18 cellular contexts compared by ENCODE assay signal in the genomic region with DNA sequence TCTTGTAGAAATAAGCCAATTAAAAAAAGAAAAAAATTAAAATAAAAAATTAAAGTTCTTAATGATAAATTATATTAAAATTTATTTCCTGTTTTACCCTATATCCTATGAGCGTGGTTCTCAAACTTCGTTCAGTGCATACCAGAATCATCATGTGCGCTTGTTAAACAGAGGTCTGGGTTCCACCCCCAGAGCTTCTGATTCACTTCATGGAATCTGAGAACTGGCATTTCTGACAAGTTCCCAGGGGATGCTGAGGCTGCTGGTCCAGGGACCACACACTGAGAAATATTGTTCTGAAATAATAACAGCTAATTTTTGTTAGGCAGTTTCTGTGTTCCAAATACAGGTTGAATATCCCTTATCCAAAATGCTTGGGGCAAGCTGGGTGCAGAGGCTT.
A peak's percentile ranks its signal among the peaks of the same experiment; 100 is the strongest.
DNase-seq lines count a peak whose midpoint lies in the region; ATAC-seq and TF ChIP-seq lines count a peak whose summit lies in the region.
"Had no signal": no experiment of that assay in that cellular context is flagged by ENCODE, and none has a peak within 500 bp of the region (broad histone marks: within the 10 kb centered on the region; RNA-seq: fewer than 3 reads in every experiment).

No MANE protein-coding gene starts in this region.

- H3K14ac ChIP-seq in IMR-90 (replicated peaks; ENCODE audit: low read depth, low read length) = no peak overlapping the region

- H3K4me1 ChIP-seq in IMR-90 (ENCODE audit: control insufficient read depth, insufficient read depth, low read length) (no peaks in the 10 kb centered on the region; the same call in 1 of the 2 replicates), transverse colon (peaks cover 0 to 8% (median 5%) of the 10 kb centered on the region in 4 donors)
- H3K4me1 ChIP-seq: BE2C, Peyer's patch had no signal

- H3K36me3 ChIP-seq in IMR-90 (ENCODE audit: control insufficient read depth, insufficient read depth, low read length) (no peaks in the 10 kb centered on the region), brain microvascular endothelial cell (replicated peaks) (no peaks in the 10 kb centered on the region), transverse colon (no peaks in the 10 kb centered on the region)
- H3K36me3 ChIP-seq: BE2C, Peyer's patch had no signal

- H3K23ac ChIP-seq in IMR-90 (ENCODE audit: low read depth, low read length) = no peak overlapping the region

- CTCF ChIA-PET in IMR-90 (lab: Yijun Ruan, JAX) = interaction anchor here (1.1 kb wide), 1 partner anchor 13 kb away, joined by 3 read pairs; no protein-coding TSS in a partner anchor
- CTCF ChIA-PET in activated CD8-positive, alpha-beta T cell treated with anti-CD3 and anti-CD28 coated beads for 36 hours (lab: Charles Lee) = interaction anchor here (0.8 to 1.5 kb wide), 3 partner anchors 8 to 235 kb away, joined by 3 to 4 read pairs (median 4); a partner anchor contains a TSS

- H3K9me3 Mint-ChIP-seq in activated CD8-positive, alpha-beta T cell treated with anti-CD3 and anti-CD28 coated beads for 36 hours = no peaks in the 10 kb centered on the region
- H3K9me3 Mint-ChIP-seq: H9, HFFc6, IgD-negative memory B cell had no signal

- no peaks in the 10 kb centered on the region for H3K79me1 ChIP-seq in IMR-90 (ENCODE audit: low read depth in 1 of 2, low read length in 2 of 2)

- no peak for TF ChIP-seq EP300 in transverse colon (IDR thresholded peaks at IDR 0.05; ENCODE audit: low read depth)

- no peak overlapping the region for H2BK15ac ChIP-seq in IMR-90 (ENCODE audit: low read depth, low read length)

- no peak overlapping the region for H2AK5ac ChIP-seq in IMR-90 (ENCODE audit: low read depth, low read length)

- H2AFZ ChIP-seq in IMR-90 (replicated peaks; ENCODE audit: low read length, poor library complexity) = no peak overlapping the region

- no peaks in the 10 kb centered on the region for H3K36me3 Mint-ChIP-seq in activated CD8-positive, alpha-beta T cell treated with anti-CD3 and anti-CD28 coated beads for 36 hours (ENCODE audit: low read depth)
- H3K36me3 Mint-ChIP-seq: IgD-negative memory B cell had no signal

- dilution Hi-C loops in IMR-90 (cut with HindIII; ENCODE audit: low sequenced_read_pairs, unreplicated experiment) = no loop called here

- H2BK5ac ChIP-seq in IMR-90 (ENCODE audit: low read depth, low read length, poor library complexity, severe bottlenecking) = no peak overlapping the region

- H4K8ac ChIP-seq in IMR-90 (ENCODE audit: low read depth in 2 of 2, low read length in 2 of 2) = no peak overlapping the region

- intact Hi-C loops in IMR-90 (cut with micrococcal nuclease) (no loop called here), transverse colon (cut with DNase I; ENCODE audit: low total_unique reads) (no loop called here)
- intact Hi-C loops in activated CD8-positive, alpha-beta T cell treated with anti-CD3 and anti-CD28 coated beads for 36 hours (cut with micrococcal nuclease) = no loop called here

- H3K27ac Mint-ChIP-seq in activated CD8-positive, alpha-beta T cell treated with anti-CD3 and anti-CD28 coated beads for 36 hours = no peak overlapping the region
- H3K27ac Mint-ChIP-seq: H9, HFFc6 had no signal

- no peak overlapping the region for H2BK20ac ChIP-seq in IMR-90 (ENCODE audit: low read depth, low read length)

- H3K4me3 ChIP-seq in IMR-90 (ENCODE audit: insufficient read depth, low read depth, low read length) = no peak overlapping the region
- no peak overlapping the region for H3K4me3 ChIP-seq in brain microvascular endothelial cell (ENCODE audit: low read depth, low read length)
- no peak overlapping the region for H3K4me3 ChIP-seq in fibroblast of mammary gland (ENCODE audit: control insufficient read depth, low read depth, low read length)
- no peak overlapping the region for H3K4me3 ChIP-seq in skeletal muscle cell (ENCODE audit: low read depth, low read length)
- H3K4me3 ChIP-seq in transverse colon = no peak overlapping the region
- H3K4me3 ChIP-seq: Peyer's patch had no signal

- 0 out of 2 replicates have a peak, but pooled peaks cover 4% of the 10 kb centered on the region for H3K9me1 ChIP-seq in IMR-90 (ENCODE audit: insufficient read depth, low read length)

- H3K4me3 Mint-ChIP-seq in activated CD8-positive, alpha-beta T cell treated with anti-CD3 and anti-CD28 coated beads for 36 hours = no peak overlapping the region
- H3K4me3 Mint-ChIP-seq: H9, HFFc6, IgD-negative memory B cell had no signal

- H3K4me2 ChIP-seq in IMR-90 (ENCODE audit: low read depth, low read length) = no peak overlapping the region

- H3K9me3 ChIP-seq in IMR-90 (ENCODE audit: control insufficient read depth, insufficient read depth, low read length) (no peaks in the 10 kb centered on the region), transverse colon (no peaks in the 10 kb centered on the region)
- H3K9me3 ChIP-seq: BE2C, Peyer's patch had no signal

- no peak for TF ChIP-seq CTCF in IMR-90 (conservative IDR thresholded peaks at IDR 0.05; ENCODE audit: low read depth, low read length)
- TF ChIP-seq CTCF in brain microvascular endothelial cell (IDR thresholded peaks at IDR 0.05; ENCODE audit: low read depth, low read length, missing control alignments) = no peak
- no peak for TF ChIP-seq CTCF in fibroblast of mammary gland (conservative IDR thresholded peaks at IDR 0.05; ENCODE audit: control insufficient read depth, insufficient read depth, low read depth, low read length)
- TF ChIP-seq CTCF in transverse colon (IDR thresholded peaks at IDR 0.05) = no peak
- TF ChIP-seq CTCF in activated CD8-positive, alpha-beta T cell treated with anti-CD3 and anti-CD28 coated beads for 36 hours (IDR thresholded peaks at IDR 0.05) = no peak

- H3K27ac ChIP-seq in IMR-90 (ENCODE audit: insufficient read depth, low read length) (no peak overlapping the region), brain microvascular endothelial cell (no peak overlapping the region), transverse colon (no peak overlapping the region)
- H3K27ac ChIP-seq: Peyer's patch had no signal

- H3K27me3 ChIP-seq in IMR-90 (ENCODE audit: control insufficient read depth, insufficient read depth, low read length) (no peaks in the 10 kb centered on the region), brain microvascular endothelial cell (replicated peaks) (no peaks in the 10 kb centered on the region), transverse colon (no peaks in the 10 kb centered on the region)
- H3K27me3 ChIP-seq: BE2C, Peyer's patch had no signal

- DNase-seq in IMR-90 (peak; percentile 7), brain microvascular endothelial cell (peak; percentile 87), fibroblast of mammary gland (ENCODE audit: low read depth) (peak; percentile 55), skeletal muscle cell (ENCODE audit: low read depth) (peak; percentile 48), HK-2 (ENCODE audit: unreplicated experiment) (no peak), transverse colon (no peak), iPS-NIHi7 (ENCODE audit: extremely low spot score) (no peak)
- no peak for DNase-seq in activated CD8-positive, alpha-beta T cell treated with anti-CD3 and anti-CD28 coated beads for 36 hours
- DNase-seq: BE2C, DMS79, H9, HFFc6, NCI-H1694, NCI-H2081, NCI-H2171, NCI-H345, Peyer's patch had no signal

- POLR2A ChIA-PET in IMR-90 (lab: Charles Lee; ENCODE audit: unreplicated experiment) = interaction anchor here (1.2 kb wide), 1 partner anchor 236 kb away, joined by 4 read pairs; a partner anchor contains a TSS
- POLR2A ChIA-PET in activated CD8-positive, alpha-beta T cell treated with anti-CD3 and anti-CD28 coated beads for 36 hours (lab: Charles Lee) = no interaction called here

- no peak for ATAC-seq in IMR-90 (ENCODE audit: low read depth)
- no peak for ATAC-seq in activated CD8-positive, alpha-beta T cell treated with anti-CD3 and anti-CD28 coated beads for 36 hours

- no peak overlapping the region for H3K56ac ChIP-seq in IMR-90 (ENCODE audit: extremely low read depth, insufficient read depth, low read length)

- TF ChIP-seq RAD21 in IMR-90 (IDR thresholded peaks at IDR 0.05; ENCODE audit: low read length) = no peak

- no peak overlapping the region for H3K18ac ChIP-seq in IMR-90 (ENCODE audit: low read depth, low read length)

- H3K27me3 Mint-ChIP-seq in activated CD8-positive, alpha-beta T cell treated with anti-CD3 and anti-CD28 coated beads for 36 hours = peaks cover 2% of the 10 kb centered on the region

- no peaks in the 10 kb centered on the region for H4K20me1 ChIP-seq in IMR-90 (ENCODE audit: insufficient read depth, low read length)

- no peak overlapping the region for H3K4ac ChIP-seq in IMR-90 (ENCODE audit: low read depth, low read length)

- no peak overlapping the region for H3K9ac ChIP-seq in IMR-90 (ENCODE audit: low read depth, low read length)

- H3K4me1 Mint-ChIP-seq in activated CD8-positive, alpha-beta T cell treated with anti-CD3 and anti-CD28 coated beads for 36 hours (ENCODE audit: low read depth) = peaks cover 4% of the 10 kb centered on the region
- H3K4me1 Mint-ChIP-seq: IgD-negative memory B cell had no signal

- in situ Hi-C loops in IMR-90 (cut with MboI; ENCODE audit: low sequenced_read_pairs) = loop anchor here (25.0 kb wide), 1 partner anchor 563 kb away; no protein-coding TSS in a partner anchor
- in situ Hi-C loops in brain microvascular endothelial cell (cut with HindIII; ENCODE audit: low pct_ligation_motif_present, low sequenced_read_pairs) = no loop called here
- in situ Hi-C loops in transverse colon (cut with MboI; ENCODE audit: low pct_ligation_motif_present in 1 of 4, low pct_unique_long_range_greater_than_20kb in 1 of 4, low sequenced_read_pairs in 3 of 4) = loop anchor here in 2 of 4 donors (25.0 kb wide), 2 partner anchors 212 to 563 kb away; no protein-coding TSS in a partner anchor

- no peak for TF ChIP-seq POLR2A in IMR-90 (IDR thresholded peaks at IDR 0.05; ENCODE audit: low read depth, low read length)
- no peak for TF ChIP-seq POLR2A in transverse colon (IDR thresholded peaks at IDR 0.05)

- H4K5ac ChIP-seq in IMR-90 (ENCODE audit: low read depth, low read length) = no peak overlapping the region

- BruUV-seq in IMR-90 (replicated peaks; lab: Mats Ljungman, UMichigan) = no TSS peak

- no peak overlapping the region for H2BK120ac ChIP-seq in IMR-90 (ENCODE audit: low read depth, low read length)

- H2AK9ac ChIP-seq in IMR-90 (replicated peaks; ENCODE audit: low read depth, low read length, poor library complexity) = no peak overlapping the region

- H4K91ac ChIP-seq in IMR-90 (ENCODE audit: insufficient read depth, low read depth, low read length) = no peak overlapping the region

- no CpG with 5 or more reads among the region's 3 CpGs for WGBS in IMR-90 (ENCODE audit: extremely low coverage in 2 of 2, insufficient read length in 1 of 2), 2 experiments
- 94 to 96% methylated on average over 3 of the region's 3 CpGs for WGBS in transverse colon (ENCODE audit: low coverage in 1 of 2), 2 donors

TF ChIP-seq in IMR-90, 13 proteins besides CTCF, POLR2A, EP300 and RAD21 (continues in another document):
- no peak for TF ChIP-seq MAZ (IDR thresholded peaks at IDR 0.05; ENCODE audit: borderline replicate concordance, low read depth, low read length)
- TF ChIP-seq MXI1 (IDR thresholded peaks at IDR 0.05; ENCODE audit: borderline replicate concordance, low read depth, low read length) = no peak
- TF ChIP-seq BHLHE40 (IDR thresholded peaks at IDR 0.05; ENCODE audit: low read depth, low read length) = no peak
- TF ChIP-seq CEBPB (IDR thresholded peaks at IDR 0.05; ENCODE audit: low read depth, low read length) = no peak
- no peak for TF ChIP-seq RCOR1 (IDR thresholded peaks at IDR 0.05; ENCODE audit: insufficient replicate concordance, low read length)

Comparison
In these comparisons a context has a peak if more than half of its experiments do, and no peak if none do; other contexts are left out.
1. DNase-seq: peak in IMR-90 (single experiment), brain microvascular endothelial cell (single experiment), fibroblast of mammary gland (single experiment) and skeletal muscle cell (single experiment); none in HK-2 (single experiment), transverse colon (single experiment), iPS-NIHi7 (single experiment) and activated CD8-positive, alpha-beta T cell treated with anti-CD3 and anti-CD28 coated beads for 36 hours (single experiment).